In the genomic region with DNA sequence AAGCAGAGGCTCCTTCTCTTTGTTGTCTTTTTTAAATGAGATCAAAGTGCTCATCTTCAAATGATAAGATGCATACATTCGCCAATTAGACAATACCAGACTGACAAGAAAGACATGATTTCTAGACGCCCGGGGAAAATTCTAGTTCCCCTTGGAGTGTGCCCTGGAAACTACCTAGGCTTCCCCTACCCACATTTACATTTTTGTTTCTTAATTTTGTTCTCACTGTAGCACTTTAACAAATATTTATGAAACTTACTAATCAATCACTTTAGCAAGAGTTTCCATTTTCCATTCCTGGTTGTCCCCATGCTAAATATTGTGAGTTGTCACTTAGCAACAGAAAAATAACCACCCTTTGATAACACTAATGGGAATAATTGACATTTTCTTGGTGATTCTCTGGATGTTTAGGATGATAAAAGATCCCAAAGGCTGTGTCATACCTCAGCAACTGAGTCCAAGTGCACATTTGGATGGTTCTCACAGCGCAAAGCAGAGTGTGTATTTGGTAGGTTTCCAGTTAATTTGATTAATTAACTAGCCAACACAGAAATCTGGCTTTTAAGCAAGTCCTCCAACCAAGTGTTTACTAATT, we compare ENCODE assay signal across 17 cellular contexts.
"Had no signal": no experiment of that assay in that cellular context is flagged by ENCODE, and none has a peak within 500 bp of the region (broad histone marks: within the 10 kb centered on the region; RNA-seq: fewer than 3 reads in every experiment).

No MANE protein-coding gene starts in this region.

- ATAC-seq: activated CD8-positive, alpha-beta T cell treated with anti-CD3 and anti-CD28 coated beads, Interleukin-2, amount 10 ng/mL, durations not matched to agents 7 days and 5 days had no signal

- DNase-seq: activated CD4-positive, alpha-beta T cell treated with anti-CD3 and anti-CD28 coated beads, Interleukin-2, amount 10 ng/mL, durations not matched to agents 24 days and 14 days; activated CD4-positive, CD25-positive, alpha-beta regulatory T cell; activated CD8-positive, alpha-beta memory T cell treated with anti-CD3 and anti-CD28 coated beads, Interleukin-2, amount 50 U/mL, for 4 hours; activated CD8-positive, alpha-beta T cell treated with anti-CD3 and anti-CD28 coated beads, Interleukin-2, amount 10 ng/mL, durations not matched to agents 7 days and 5 days; activated effector memory CD4-positive, alpha-beta T cell treated with anti-CD3 and anti-CD28 coated beads, Interleukin-2, amount 50 U/mL, for 16 hours; amniotic stem cell; cerebellar nuclear complex; effector CD8-positive, alpha-beta T cell; glutamatergic neuron; hypothalamus; kidney glomerular epithelial cell; ovary; sigmoid colon; spleen; stimulated activated CD4-positive, alpha-beta T cell treated with anti-CD3 and anti-CD28 coated beads, Interleukin-1b, Interleukin-23, amount 100 ng/mL, for 48 hours; stomach had no signal

- H3K27ac ChIP-seq: ovary, spleen, stomach, vagina had no signal

- H3K4me3 ChIP-seq: ovary, sigmoid colon, spleen, stomach, vagina had no signal

- H3K4me1 ChIP-seq: sigmoid colon, spleen, stomach, vagina had no signal

- H3K9me3 ChIP-seq: ovary, sigmoid colon, spleen, stomach, vagina had no signal

- H3K27me3 ChIP-seq: ovary, sigmoid colon, spleen, stomach, vagina had no signal

- H3K36me3 ChIP-seq: ovary, sigmoid colon, spleen, stomach, vagina had no signal
